ENCODE assay signal across 1 cellular context in the genomic region with DNA sequence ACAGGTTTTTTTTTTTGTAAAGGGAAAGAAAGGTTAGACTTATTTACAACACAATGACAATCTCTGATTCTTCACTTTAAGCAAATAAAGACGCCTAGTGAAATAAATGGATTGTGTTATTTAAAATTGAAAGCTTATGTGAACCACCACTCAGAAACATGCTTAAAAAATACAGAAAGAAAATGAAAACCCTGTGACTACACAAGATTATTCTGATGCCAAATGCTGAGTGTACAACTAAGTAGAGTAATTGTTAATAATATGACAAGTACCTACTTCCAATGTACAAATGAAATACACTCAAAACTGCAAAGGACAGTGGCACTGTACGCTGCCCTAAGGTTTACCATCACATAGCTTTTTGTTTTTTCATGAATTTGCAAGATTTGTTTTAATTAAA.
TF ChIP-seq lines count a peak whose summit lies in the region.

No MANE protein-coding gene starts in this region.

TF ChIP-seq in IMR-90, 13 proteins besides CTCF, POLR2A, EP300 and RAD21 (continued from another document):
- TF ChIP-seq MXI1 (IDR thresholded peaks at IDR 0.05; ENCODE audit: borderline replicate concordance, low read depth, low read length) (no peak), RCOR1 (IDR thresholded peaks at IDR 0.05; ENCODE audit: insufficient replicate concordance, low read length) (no peak), MAFK (IDR thresholded peaks at IDR 0.05; ENCODE audit: low read depth, low read length) (no peak)
- TF ChIP-seq, protein P1, sequence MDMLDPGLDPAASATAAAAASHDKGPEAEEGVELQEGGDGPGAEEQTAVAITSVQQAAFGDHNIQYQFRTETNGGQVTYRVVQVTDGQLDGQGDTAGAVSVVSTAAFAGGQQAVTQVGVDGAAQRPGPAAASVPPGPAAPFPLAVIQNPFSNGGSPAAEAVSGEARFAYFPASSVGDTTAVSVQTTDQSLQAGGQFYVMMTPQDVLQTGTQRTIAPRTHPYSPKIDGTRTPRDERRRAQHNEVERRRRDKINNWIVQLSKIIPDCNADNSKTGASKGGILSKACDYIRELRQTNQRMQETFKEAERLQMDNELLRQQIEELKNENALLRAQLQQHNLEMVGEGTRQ (IDR thresholded peaks at IDR 0.05; ENCODE audit: low read depth, low read length) = no peak
